Comparison of ENCODE assay signal across 15 cellular contexts in genomic region chr5:66149950-66150349, GRCh38.
"Had no signal": no experiment of that assay in that cellular context is flagged by ENCODE, and none has a peak within 500 bp of the region (broad histone marks: within the 10 kb centered on the region; RNA-seq: fewer than 3 reads in every experiment).

No MANE protein-coding gene starts in this region.

- DNase-seq: adrenal gland; caudate nucleus; effector CD4-positive, alpha-beta T cell; heart right ventricle; kidney; left ventricle myocardium superior; ovary; stimulated activated CD4-positive, alpha-beta T cell treated with anti-CD3 and anti-CD28 coated beads, Interleukin-15, amount 100 ng/mL, for 24 hours; stimulated activated CD4-positive, alpha-beta T cell treated with anti-CD3 and anti-CD28 coated beads, Interleukin-4, amount 100 ng/mL, for 24 hours; stomach; T-helper 9 cell; uterus had no signal

- ATAC-seq: left ventricle myocardium superior had no signal

- H3K27ac ChIP-seq: adrenal gland, coronary artery, heart right ventricle, ovary, stomach, thoracic aorta, uterus, VCaP had no signal

- H3K4me3 ChIP-seq: adrenal gland, coronary artery, heart right ventricle, ovary, stomach, thoracic aorta, uterus had no signal

- H3K27me3 ChIP-seq: adrenal gland, heart right ventricle, ovary, stomach, uterus had no signal

- H3K9me3 ChIP-seq: adrenal gland, heart right ventricle, ovary, stomach, thoracic aorta, uterus had no signal

- H3K36me3 ChIP-seq: adrenal gland, ovary, stomach, thoracic aorta, uterus had no signal
